20 cellular contexts compared by ENCODE assay signal in the genomic region with DNA sequence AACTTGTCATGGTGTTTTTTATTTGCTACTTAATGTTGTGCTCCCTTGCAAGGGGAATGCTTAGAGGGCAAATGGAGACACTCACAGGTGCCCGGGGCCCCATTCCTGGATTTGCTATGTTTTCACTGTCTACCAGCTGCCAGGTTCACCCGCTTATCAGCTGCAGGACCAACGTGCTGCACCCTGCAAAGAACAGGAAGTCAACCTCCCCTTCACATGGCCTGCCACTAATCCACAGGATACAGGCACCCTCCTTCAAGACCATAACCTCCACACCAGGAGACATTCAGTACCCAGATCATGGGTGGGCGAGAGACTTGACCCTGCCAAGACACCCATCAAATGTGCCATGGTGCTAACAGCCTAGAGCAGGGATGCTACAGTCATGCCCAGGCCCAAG.
"Had no signal": no experiment of that assay in that cellular context is flagged by ENCODE, and none has a peak within 500 bp of the region (broad histone marks: within the 10 kb centered on the region; RNA-seq: fewer than 3 reads in every experiment).

No MANE protein-coding gene starts in this region.

- H3K27me3 Mint-ChIP-seq: activated CD4-positive, alpha-beta T cell treated with anti-CD3 and anti-CD28 coated beads, Interleukin-2, amount 10 ng/mL, durations not matched to agents 7 days and 5 days; memory B cell; natural killer cell treated with Interleukin-12 subunit alpha and Interleukin-12 subunit beta and Interleukin-15 and Interleukin-18, amount 100 ng/mL, for 72 hours had no signal

- H3K36me3 Mint-ChIP-seq: memory B cell; natural killer cell treated with Interleukin-12 subunit alpha and Interleukin-12 subunit beta and Interleukin-15 and Interleukin-18, amount 100 ng/mL, for 72 hours had no signal

- H3K9me3 Mint-ChIP-seq: natural killer cell treated with Interleukin-12 subunit alpha and Interleukin-12 subunit beta and Interleukin-15 and Interleukin-18, amount 100 ng/mL, for 72 hours had no signal

- H3K27ac Mint-ChIP-seq: activated CD4-positive, alpha-beta T cell treated with anti-CD3 and anti-CD28 coated beads, Interleukin-2, amount 10 ng/mL, durations not matched to agents 7 days and 5 days; activated naive CD4-positive, alpha-beta T cell treated with anti-CD3 and anti-CD28 coated beads for 36 hours; activated T-cell treated with anti-CD3 and anti-CD28 coated beads, Interleukin-2, amount 50 U/mL, for 72 hours; memory B cell; natural killer cell treated with Interleukin-12 subunit alpha and Interleukin-12 subunit beta and Interleukin-15 and Interleukin-18, amount 100 ng/mL, for 72 hours had no signal

- H3K4me3 Mint-ChIP-seq: activated CD4-positive, alpha-beta T cell treated with anti-CD3 and anti-CD28 coated beads, Interleukin-2, amount 10 ng/mL, durations not matched to agents 7 days and 5 days; activated naive CD4-positive, alpha-beta T cell treated with anti-CD3 and anti-CD28 coated beads for 36 hours; activated T-cell treated with anti-CD3 and anti-CD28 coated beads, Interleukin-2, amount 50 U/mL, for 72 hours; memory B cell; natural killer cell treated with Interleukin-12 subunit alpha and Interleukin-12 subunit beta and Interleukin-15 and Interleukin-18, amount 100 ng/mL, for 72 hours had no signal

- ATAC-seq: activated T-cell treated with anti-CD3 and anti-CD28 coated beads, Interleukin-2, amount 50 U/mL, for 72 hours; body of pancreas; gastroesophageal sphincter; heart left ventricle; left colon; psoas muscle; stimulated activated naive CD8-positive, alpha-beta T cell treated with anti-CD3 and anti-CD28 coated beads, Interleukin-15, Interleukin-2, amounts not matched to agents 100 U/mL and 50 U/mL, for 24 hours had no signal

- DNase-seq: activated CD4-positive, alpha-beta T cell treated with anti-CD3 and anti-CD28 coated beads, Interleukin-2, amount 10 ng/mL, durations not matched to agents 7 days and 5 days; activated CD4-positive, CD25-positive, alpha-beta regulatory T cell treated with anti-CD3 and anti-CD28 coated beads, Interleukin-2, amount 50 U/mL, for 72 hours; activated effector memory CD4-positive, alpha-beta T cell treated with Interleukin-2 at 50 U/mL for 16 hours; activated naive CD4-positive, alpha-beta T cell treated with anti-CD3 and anti-CD28 coated beads for 36 hours; activated T-cell treated with anti-CD3 and anti-CD28 coated beads, Interleukin-2, amount 50 U/mL, for 72 hours; anterior cingulate cortex; body of pancreas; heart left ventricle; islet precursor cell; left colon; ovary; psoas muscle; stimulated activated CD4-positive, alpha-beta T cell treated with anti-CD3 and anti-CD28 coated beads, Interleukin-4, amount 100 ng/mL, for 24 hours; stimulated activated naive CD8-positive, alpha-beta T cell treated with anti-CD3 and anti-CD28 coated beads, Interleukin-15, Interleukin-2, amounts not matched to agents 100 U/mL and 50 U/mL, for 24 hours; T-helper 9 cell; upper lobe of left lung; WERI-Rb-1 had no signal
